12 cellular contexts compared by ENCODE assay signal in genomic region chr5:77718934-77719610, GRCh38. TPM values are rescaled to one million over a fixed set of nuclear protein-coding genes. Genes with fewer than 3 reads are reported as not detected.
A peak's percentile ranks its signal among the peaks of the same experiment; 100 is the strongest.
DNase-seq lines count a peak whose midpoint lies in the region; ATAC-seq, FAIRE-seq and TF ChIP-seq lines count a peak whose summit lies in the region.
"Had no signal": no experiment of that assay in that cellular context is flagged by ENCODE, and none has a peak within 500 bp of the region (broad histone marks: within the 10 kb centered on the region; RNA-seq: fewer than 3 reads in every experiment).

No MANE protein-coding gene starts in this region.

- peak overlapping the region; percentile 11 for H3K4me3 Mint-ChIP-seq in activated CD8-positive, alpha-beta T cell treated with anti-CD3 and anti-CD28 coated beads for 36 hours

- no peaks in the 10 kb centered on the region for H3K9me3 Mint-ChIP-seq in activated CD8-positive, alpha-beta T cell treated with anti-CD3 and anti-CD28 coated beads for 36 hours

- peak overlapping the region; percentile 79 for H3K27ac Mint-ChIP-seq in activated CD8-positive, alpha-beta T cell treated with anti-CD3 and anti-CD28 coated beads for 36 hours

- H2AFZ ChIP-seq in PC-3 (ENCODE audit: low read length), result no peak overlapping the region

- no peak overlapping the region for H3K4me2 ChIP-seq in PC-3 (ENCODE audit: low read length)

- no peaks in the 10 kb centered on the region for H3F3A ChIP-seq in PC-3 (ENCODE audit: low read length, unreplicated experiment)

- H3K9me3 ChIP-seq in PC-3 (ENCODE audit: low read length), result no peaks in the 10 kb centered on the region
- H3K9me3 ChIP-seq: heart left ventricle, sigmoid colon had no signal

- H3K36me3 Mint-ChIP-seq in activated CD8-positive, alpha-beta T cell treated with anti-CD3 and anti-CD28 coated beads for 36 hours (ENCODE audit: low read depth), result peaks cover 13% of the 10 kb centered on the region

- H3K79me2 ChIP-seq in PC-3 (ENCODE audit: low read length), result peaks cover 70% of the 10 kb centered on the region

- CTCF ChIA-PET in activated CD8-positive, alpha-beta T cell treated with anti-CD3 and anti-CD28 coated beads for 36 hours (lab: Charles Lee), result no interaction called here
- CTCF ChIA-PET in PC-3 (lab: Charles Lee), result no interaction called here

- no peaks in the 10 kb centered on the region for H3K27me3 ChIP-seq in PC-3 (ENCODE audit: low read length)
- H3K27me3 ChIP-seq: heart left ventricle, sigmoid colon had no signal

- no peak for TF ChIP-seq CTCF in activated CD8-positive, alpha-beta T cell treated with anti-CD3 and anti-CD28 coated beads for 36 hours (IDR thresholded peaks at IDR 0.05)
- TF ChIP-seq CTCF in PC-3 (conservative IDR thresholded peaks at IDR 0.05; ENCODE audit: low read depth, low read length), result no peak

- H4K20me1 ChIP-seq in PC-3 (ENCODE audit: low read length), result 0 out of 2 replicates have a peak, but pooled peaks cover 4% of the 10 kb centered on the region

- ATAC-seq in GM19455 (IDR thresholded peaks at IDR 0.05; ENCODE audit: unreplicated experiment), result peak; percentile 70
- peak; percentile 61 for ATAC-seq in HG03045 (IDR thresholded peaks at IDR 0.05; ENCODE audit: unreplicated experiment)
- ATAC-seq in activated CD8-positive, alpha-beta T cell treated with anti-CD3 and anti-CD28 coated beads for 36 hours, result peak; percentile 62
- no peak for ATAC-seq in PC-3
- ATAC-seq: heart left ventricle, SK-N-SH treated with all-trans-retinoic acid at 6 μM for 48 hours had no signal

- intact Hi-C loops in activated CD8-positive, alpha-beta T cell treated with anti-CD3 and anti-CD28 coated beads for 36 hours (cut with micrococcal nuclease), result no loop called here
- intact Hi-C loops in PC-3 (cut with micrococcal nuclease), result no loop called here

- no peaks in the 10 kb centered on the region for H3K4me1 ChIP-seq in PC-3 (ENCODE audit: insufficient read depth, low read length)
- H3K4me1 ChIP-seq: sigmoid colon had no signal

- FAIRE-seq in GM12891 (lab: Jason Lieb, UNC), result peak; percentile 69

- no peak overlapping the region for H3K27ac ChIP-seq in PC-3 (ENCODE audit: low read length)
- H3K27ac ChIP-seq: heart left ventricle, sigmoid colon had no signal

- no peak overlapping the region for H3K4me3 ChIP-seq in PC-3 (ENCODE audit: low read length)
- H3K4me3 ChIP-seq: heart left ventricle, sigmoid colon had no signal

- H3K9me2 ChIP-seq in PC-3 (replicated peaks; ENCODE audit: low read length), result no peaks in the 10 kb centered on the region

- no TSS peak for BruUV-seq in PC-3 (replicated peaks; lab: Mats Ljungman, UMichigan)

- H3K27me3 Mint-ChIP-seq in activated CD8-positive, alpha-beta T cell treated with anti-CD3 and anti-CD28 coated beads for 36 hours, result no peaks in the 10 kb centered on the region

- TF ChIP-seq POLR2A in GM12891 (IDR thresholded peaks at IDR 0.05; ENCODE audit: low read depth, low read length), result no peak

- DNase-seq in GM12891 (ENCODE audit: insufficient read length, low spot score), result no peak
- DNase-seq in activated CD8-positive, alpha-beta T cell treated with anti-CD3 and anti-CD28 coated beads for 36 hours, result peak; percentile 6
- DNase-seq in NCI-H82 treated with DMSO at 0.1 percent for 48 hours (lab: John Stamatoyannopoulos, UW; ENCODE audit: unreplicated experiment), result no peak
- DNase-seq in activated gamma-delta T cell treated with Interleukin-2 at 50 U/mL for 16 hours, result no peak
- no peak for DNase-seq in NK-92 treated with Interleukin-12 subunit alpha and Interleukin-12 subunit beta, amount 100 ng/mL, for 24 hours (lab: John Stamatoyannopoulos, UW)
- no peak for DNase-seq in PC-3
- DNase-seq: heart left ventricle, midbrain, sigmoid colon had no signal

- POLR2A ChIA-PET in activated CD8-positive, alpha-beta T cell treated with anti-CD3 and anti-CD28 coated beads for 36 hours (lab: Charles Lee), result interaction anchor here (0.7 kb wide), 1 partner anchor 1767 kb away, joined by 3 read pairs; no protein-coding TSS in a partner anchor
- POLR2A ChIA-PET in PC-3 (lab: Charles Lee; ENCODE audit: unreplicated experiment), result no interaction called here

- peaks cover 26% of the 10 kb centered on the region for H3K4me1 Mint-ChIP-seq in activated CD8-positive, alpha-beta T cell treated with anti-CD3 and anti-CD28 coated beads for 36 hours (ENCODE audit: low read depth)

- H3K9ac ChIP-seq in PC-3 (ENCODE audit: low read length), result no peak overlapping the region

- H3K36me3 ChIP-seq in PC-3 (ENCODE audit: low read depth, low read length), result no peaks in the 10 kb centered on the region
- H3K36me3 ChIP-seq: heart left ventricle, sigmoid colon had no signal

TF ChIP-seq in GM12891, 5 proteins besides CTCF, POLR2A, EP300 and RAD21:
- TF ChIP-seq POLR2AphosphoS5 (IDR thresholded peaks at IDR 0.05; ENCODE audit: low read depth, low read length), result no peak
- TF ChIP-seq PAX5 (IDR thresholded peaks at IDR 0.05; ENCODE audit: insufficient read depth, low read length, severe bottlenecking), result no peak
- TF ChIP-seq TAF1 (IDR thresholded peaks at IDR 0.05; ENCODE audit: low read depth, low read length), result no peak
- TF ChIP-seq POU2F2 (IDR thresholded peaks at IDR 0.05; ENCODE audit: low read depth, low read length), result no peak
- peak; percentile 88 for TF ChIP-seq SPI1 (IDR thresholded peaks at IDR 0.05; ENCODE audit: low read depth, low read length)

RNA-seq across cellular contexts. Expression of gene TBCA, which starts 57.1 kb away (rescaled TPM):
- 259 TPM for polyA plus RNA-seq in GM12891 (2012; ENCODE audit: low read depth, missing spikeins)
- total RNA-seq in activated CD8-positive, alpha-beta T cell treated with anti-CD3 and anti-CD28 coated beads for 36 hours, result 100 to 1,000 TPM; 192 to 196 TPM
- total RNA-seq in PC-3 (2014; rRNA removed), result 108 and 119 TPM in 2 replicates
